8 cellular contexts compared by ENCODE assay signal in the genomic region with DNA sequence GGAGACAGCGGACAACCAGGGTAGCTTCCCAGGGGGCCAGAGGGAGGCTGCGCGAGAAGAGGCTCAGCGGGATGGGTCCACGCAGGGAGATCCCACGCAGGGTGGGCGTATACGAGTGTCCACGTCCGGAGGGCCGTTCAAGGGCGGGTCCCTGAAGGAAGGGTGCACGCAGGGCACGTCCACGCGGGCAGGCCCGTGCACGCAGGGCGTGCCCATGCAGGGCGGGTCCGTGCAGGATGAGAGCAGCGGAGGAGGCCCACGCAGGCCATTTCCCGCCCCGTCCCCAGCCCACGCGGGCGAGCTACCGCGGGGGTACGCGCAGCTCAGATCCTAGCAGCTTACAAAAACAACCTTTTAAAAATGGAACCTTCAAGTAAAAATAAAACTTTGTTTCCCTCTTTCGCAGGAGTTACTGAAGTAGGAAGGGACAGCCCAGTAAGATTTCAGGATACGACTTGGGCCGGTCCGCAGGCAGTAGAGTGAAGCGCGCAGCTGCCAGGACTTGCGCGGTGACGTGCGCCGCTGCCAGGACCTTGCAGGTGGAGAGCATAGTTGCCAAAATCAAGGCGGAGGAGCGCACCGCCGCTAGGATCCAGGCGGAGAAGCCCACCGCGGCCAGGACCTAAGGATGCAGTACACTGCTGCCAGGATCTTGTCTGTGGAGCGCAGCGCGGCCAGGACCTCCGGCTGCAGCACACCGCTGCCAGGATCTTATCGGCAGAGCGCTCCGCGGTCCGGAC.
DNase-seq lines count a peak whose midpoint lies in the region; ATAC-seq and TF ChIP-seq lines count a peak whose summit lies in the region.

No MANE protein-coding gene starts in this region.

- peak overlapping the region; percentile 27 for H3K4me2 ChIP-seq in KMS-11

- H3K27me3 ChIP-seq in KMS-11 (ENCODE audit: insufficient read depth, low read depth), result no peaks in the 10 kb centered on the region
- no peaks in the 10 kb centered on the region for H3K27me3 ChIP-seq in neuron (ENCODE audit: insufficient read depth, low read length)
- no peaks in the 10 kb centered on the region for H3K27me3 ChIP-seq in subcutaneous abdominal adipose tissue (ENCODE audit: control insufficient read depth in 5 of 5, insufficient read depth in 4 of 5, low read length in 5 of 5)

- peak overlapping the region; percentile 60 for H2AFZ ChIP-seq in KMS-11 (ENCODE audit: low read depth)
- H2AFZ ChIP-seq in neuron (ENCODE audit: low read depth, low read length), result peak overlapping the region; percentile 70

- ATAC-seq in GM21786 (IDR thresholded peaks at IDR 0.05; ENCODE audit: unreplicated experiment), result peak; percentile 63

- no peaks in the 10 kb centered on the region for H4K20me1 ChIP-seq in KMS-11 (ENCODE audit: insufficient read depth)

- H3K9me3 ChIP-seq in neuron (ENCODE audit: low read length) (no peaks in the 10 kb centered on the region), subcutaneous abdominal adipose tissue (ENCODE audit: control insufficient read depth in 5 of 5, low read length in 5 of 5) (no peaks in the 10 kb centered on the region)

- H3K9ac ChIP-seq in KMS-11 (peak overlapping the region; percentile 87), subcutaneous abdominal adipose tissue (ENCODE audit: low read length in 5 of 5) (peak overlapping the region; percentile 90 to 99 (median 98))

- TF ChIP-seq CTCF in KMS-11 (conservative IDR thresholded peaks at IDR 0.05; ENCODE audit: low read depth, low read length) (no peak), foreskin fibroblast (IDR thresholded peaks at IDR 0.05; ENCODE audit: low read depth, low read length) (no peak)

- H3K4me3 ChIP-seq in KMS-11 (IDR thresholded peaks at IDR 0.05; ENCODE audit: insufficient read depth, low read depth, low read length) (peak overlapping the region; percentile 95), foreskin fibroblast (ENCODE audit: low read depth in 1 of 2, low read length in 2 of 2) (peak overlapping the region; percentile 67 to 96), neuron (ENCODE audit: low read length) (peak overlapping the region; percentile 86), subcutaneous abdominal adipose tissue (ENCODE audit: low read depth in 1 of 5, low read length in 5 of 5) (peak overlapping the region; percentile 71 to 99 (median 94))

- H3K27ac ChIP-seq in KMS-11, result peak overlapping the region; percentile 90
- H3K27ac ChIP-seq in subcutaneous abdominal adipose tissue (ENCODE audit: low read depth, low read length), result peak overlapping the region; percentile 100

- peaks cover 41% of the 10 kb centered on the region for H3K4me1 ChIP-seq in KMS-11 (ENCODE audit: low read depth, poor library complexity, severe bottlenecking)
- peaks cover 14% of the 10 kb centered on the region for H3K4me1 ChIP-seq in neuron (ENCODE audit: insufficient read depth, low read length)
- H3K4me1 ChIP-seq in subcutaneous abdominal adipose tissue (ENCODE audit: control insufficient read depth in 5 of 5, insufficient read depth in 5 of 5, low read length in 5 of 5), result peaks cover 5 to 34% (median 29%) of the 10 kb centered on the region in 5 donors

- peak; percentile 67 for TF ChIP-seq POLR2A in Raji (IDR thresholded peaks at IDR 0.05; ENCODE audit: insufficient read depth, low read depth, low read length)

- DNase-seq in EH (ENCODE audit: low read depth) (peak; percentile 87), foreskin fibroblast (peak; percentile 83 to 94)
- DNase-seq in activated effector memory CD4-positive, alpha-beta T cell treated with anti-CD3 and anti-CD28 coated beads, Interleukin-2, amount 50 U/mL, for 16 hours, result peak; percentile 93

- H3K36me3 ChIP-seq in KMS-11 (ENCODE audit: insufficient read depth) (no peaks in the 10 kb centered on the region), neuron (ENCODE audit: insufficient read depth, low read length) (peaks cover 29% of the 10 kb centered on the region), subcutaneous abdominal adipose tissue (ENCODE audit: control insufficient read depth in 5 of 5, insufficient read depth in 5 of 5, low read length in 5 of 5) (peaks cover 0 to 24% (median 18%) of the 10 kb centered on the region in 5 donors)

- peaks cover 22% of the 10 kb centered on the region; the same call in 1 of the 2 replicates for H3K79me2 ChIP-seq in KMS-11 (ENCODE audit: insufficient read depth, low read depth)

Comparison
In these comparisons a context has a peak if more than half of its experiments do, and no peak if none do; other contexts are left out.
1. Peak in every context shown above with its lines: DNase-seq, ATAC-seq, H3K4me3 ChIP-seq and H3K27ac ChIP-seq.